In genomic region chr17:81976332-81977210, GRCh38 we compare ENCODE assay signal across 1 cellular context.
TF ChIP-seq lines count a peak whose summit lies in the region.

No MANE protein-coding gene starts in this region.

TF ChIP-seq in HepG2, 621 proteins besides CTCF, POLR2A, EP300 and RAD21 (continued from another document and continues in another):
- TF ChIP-seq, protein P1, sequence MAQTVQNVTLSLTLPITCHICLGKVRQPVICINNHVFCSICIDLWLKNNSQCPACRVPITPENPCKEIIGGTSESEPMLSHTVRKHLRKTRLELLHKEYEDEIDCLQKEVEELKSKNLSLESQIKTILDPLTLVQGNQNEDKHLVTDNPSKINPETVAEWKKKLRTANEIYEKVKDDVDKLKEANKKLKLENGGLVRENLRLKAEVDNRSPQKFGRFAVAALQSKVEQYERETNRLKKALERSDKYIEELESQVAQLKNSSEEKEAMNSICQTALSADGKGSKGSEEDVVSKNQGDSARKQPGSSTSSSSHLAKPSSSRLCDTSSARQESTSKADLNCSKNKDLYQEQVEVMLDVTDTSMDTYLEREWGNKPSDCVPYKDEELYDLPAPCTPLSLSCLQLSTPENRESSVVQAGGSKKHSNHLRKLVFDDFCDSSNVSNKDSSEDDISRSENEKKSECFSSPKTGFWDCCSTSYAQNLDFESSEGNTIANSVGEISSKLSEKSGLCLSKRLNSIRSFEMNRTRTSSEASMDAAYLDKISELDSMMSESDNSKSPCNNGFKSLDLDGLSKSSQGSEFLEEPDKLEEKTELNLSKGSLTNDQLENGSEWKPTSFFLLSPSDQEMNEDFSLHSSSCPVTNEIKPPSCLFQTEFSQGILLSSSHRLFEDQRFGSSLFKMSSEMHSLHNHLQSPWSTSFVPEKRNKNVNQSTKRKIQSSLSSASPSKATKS (CRISPR knock-in tag; IDR thresholded peaks at IDR 0.05), result no peak
- no peak for TF ChIP-seq TRIM24 (CRISPR knock-in tag; IDR thresholded peaks at IDR 0.05)
- no peak for TF ChIP-seq CBX1 (IDR thresholded peaks at IDR 0.05; ENCODE audit: low read depth)
- TF ChIP-seq YY1 (IDR thresholded peaks at IDR 0.05; ENCODE audit: insufficient read depth, insufficient replicate concordance, low read depth, low read length), result no peak
- TF ChIP-seq ZNF460 (CRISPR knock-in tag; IDR thresholded peaks at IDR 0.05; ENCODE audit: borderline replicate concordance), result no peak
- 0 out of 2 replicates have a peak, but pooled peaks have one; percentile 7 for TF ChIP-seq RARA (CRISPR knock-in tag; IDR thresholded peaks at IDR 0.05)
- TF ChIP-seq ZSCAN20 (CRISPR knock-in tag; IDR thresholded peaks at IDR 0.05; ENCODE audit: borderline replicate concordance), result no peak
- TF ChIP-seq ZNF746 (CRISPR knock-in tag; IDR thresholded peaks at IDR 0.05), result 0 out of 2 replicates have a peak, but pooled peaks have one; percentile 28
- TF ChIP-seq FLYWCH1 (CRISPR knock-in tag; IDR thresholded peaks at IDR 0.05), result 0 out of 2 replicates have a peak, but pooled peaks have one; percentile 68
- TF ChIP-seq, protein P2, sequence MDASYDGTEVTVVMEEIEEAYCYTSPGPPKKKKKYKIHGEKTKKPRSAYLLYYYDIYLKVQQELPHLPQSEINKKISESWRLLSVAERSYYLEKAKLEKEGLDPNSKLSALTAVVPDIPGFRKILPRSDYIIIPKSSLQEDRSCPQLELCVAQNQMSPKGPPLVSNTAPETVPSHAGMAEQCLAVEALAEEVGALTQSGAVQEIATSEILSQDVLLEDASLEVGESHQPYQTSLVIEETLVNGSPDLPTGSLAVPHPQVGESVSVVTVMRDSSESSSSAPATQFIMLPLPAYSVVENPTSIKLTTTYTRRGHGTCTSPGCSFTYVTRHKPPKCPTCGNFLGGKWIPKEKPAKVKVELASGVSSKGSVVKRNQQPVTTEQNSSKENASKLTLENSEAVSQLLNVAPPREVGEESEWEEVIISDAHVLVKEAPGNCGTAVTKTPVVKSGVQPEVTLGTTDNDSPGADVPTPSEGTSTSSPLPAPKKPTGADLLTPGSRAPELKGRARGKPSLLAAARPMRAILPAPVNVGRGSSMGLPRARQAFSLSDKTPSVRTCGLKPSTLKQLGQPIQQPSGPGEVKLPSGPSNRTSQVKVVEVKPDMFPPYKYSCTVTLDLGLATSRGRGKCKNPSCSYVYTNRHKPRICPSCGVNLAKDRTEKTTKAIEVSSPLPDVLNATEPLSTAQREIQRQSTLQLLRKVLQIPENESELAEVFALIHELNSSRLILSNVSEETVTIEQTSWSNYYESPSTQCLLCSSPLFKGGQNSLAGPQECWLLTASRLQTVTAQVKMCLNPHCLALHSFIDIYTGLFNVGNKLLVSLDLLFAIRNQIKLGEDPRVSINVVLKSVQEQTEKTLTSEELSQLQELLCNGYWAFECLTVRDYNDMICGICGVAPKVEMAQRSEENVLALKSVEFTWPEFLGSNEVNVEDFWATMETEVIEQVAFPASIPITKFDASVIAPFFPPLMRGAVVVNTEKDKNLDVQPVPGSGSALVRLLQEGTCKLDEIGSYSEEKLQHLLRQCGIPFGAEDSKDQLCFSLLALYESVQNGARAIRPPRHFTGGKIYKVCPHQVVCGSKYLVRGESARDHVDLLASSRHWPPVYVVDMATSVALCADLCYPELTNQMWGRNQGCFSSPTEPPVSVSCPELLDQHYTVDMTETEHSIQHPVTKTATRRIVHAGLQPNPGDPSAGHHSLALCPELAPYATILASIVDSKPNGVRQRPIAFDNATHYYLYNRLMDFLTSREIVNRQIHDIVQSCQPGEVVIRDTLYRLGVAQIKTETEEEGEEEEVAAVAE (CRISPR knock-in tag; IDR thresholded peaks at IDR 0.05; ENCODE audit: borderline replicate concordance), result no peak
- no peak; the same call in 1 of the 2 replicates for TF ChIP-seq ARNTL (CRISPR knock-in tag; IDR thresholded peaks at IDR 0.05)
- TF ChIP-seq ZNF841 (CRISPR knock-in tag; IDR thresholded peaks at IDR 0.05; ENCODE audit: borderline replicate concordance), result no peak
- no peak for TF ChIP-seq PPARG (CRISPR knock-in tag; conservative IDR thresholded peaks at IDR 0.05)
- no peak for TF ChIP-seq ZNF484 (CRISPR knock-in tag; IDR thresholded peaks at IDR 0.05; ENCODE audit: borderline replicate concordance, low read depth)
- no peak for TF ChIP-seq CENPT (CRISPR knock-in tag; IDR thresholded peaks at IDR 0.05; ENCODE audit: low read depth)
- TF ChIP-seq NCOR1 (IDR thresholded peaks at IDR 0.05; ENCODE audit: borderline replicate concordance, low read length), result no peak
- TF ChIP-seq, protein P3, sequence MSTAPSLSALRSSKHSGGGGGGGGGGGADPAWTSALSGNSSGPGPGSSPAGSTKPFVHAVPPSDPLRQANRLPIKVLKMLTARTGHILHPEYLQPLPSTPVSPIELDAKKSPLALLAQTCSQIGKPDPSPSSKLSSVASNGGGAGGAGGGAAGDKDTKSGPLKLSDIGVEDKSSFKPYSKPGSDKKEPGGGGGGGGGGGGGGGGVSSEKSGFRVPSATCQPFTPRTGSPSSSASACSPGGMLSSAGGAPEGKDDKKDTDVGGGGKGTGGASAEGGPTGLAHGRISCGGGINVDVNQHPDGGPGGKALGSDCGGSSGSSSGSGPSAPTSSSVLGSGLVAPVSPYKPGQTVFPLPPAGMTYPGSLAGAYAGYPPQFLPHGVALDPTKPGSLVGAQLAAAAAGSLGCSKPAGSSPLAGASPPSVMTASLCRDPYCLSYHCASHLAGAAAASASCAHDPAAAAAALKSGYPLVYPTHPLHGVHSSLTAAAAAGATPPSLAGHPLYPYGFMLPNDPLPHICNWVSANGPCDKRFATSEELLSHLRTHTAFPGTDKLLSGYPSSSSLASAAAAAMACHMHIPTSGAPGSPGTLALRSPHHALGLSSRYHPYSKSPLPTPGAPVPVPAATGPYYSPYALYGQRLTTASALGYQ (CRISPR knock-in tag; IDR thresholded peaks at IDR 0.05), result no peak
- TF ChIP-seq ZNF292 (CRISPR knock-in tag; IDR thresholded peaks at IDR 0.05; ENCODE audit: borderline replicate concordance, low read depth), result no peak
- TF ChIP-seq DR1 (CRISPR knock-in tag; IDR thresholded peaks at IDR 0.05), result no peak
- TF ChIP-seq TBP (CRISPR knock-in tag; IDR thresholded peaks at IDR 0.05), result no peak
- TF ChIP-seq ETV6 (CRISPR knock-in tag; conservative IDR thresholded peaks at IDR 0.05), result no peak
- TF ChIP-seq, protein P4, sequence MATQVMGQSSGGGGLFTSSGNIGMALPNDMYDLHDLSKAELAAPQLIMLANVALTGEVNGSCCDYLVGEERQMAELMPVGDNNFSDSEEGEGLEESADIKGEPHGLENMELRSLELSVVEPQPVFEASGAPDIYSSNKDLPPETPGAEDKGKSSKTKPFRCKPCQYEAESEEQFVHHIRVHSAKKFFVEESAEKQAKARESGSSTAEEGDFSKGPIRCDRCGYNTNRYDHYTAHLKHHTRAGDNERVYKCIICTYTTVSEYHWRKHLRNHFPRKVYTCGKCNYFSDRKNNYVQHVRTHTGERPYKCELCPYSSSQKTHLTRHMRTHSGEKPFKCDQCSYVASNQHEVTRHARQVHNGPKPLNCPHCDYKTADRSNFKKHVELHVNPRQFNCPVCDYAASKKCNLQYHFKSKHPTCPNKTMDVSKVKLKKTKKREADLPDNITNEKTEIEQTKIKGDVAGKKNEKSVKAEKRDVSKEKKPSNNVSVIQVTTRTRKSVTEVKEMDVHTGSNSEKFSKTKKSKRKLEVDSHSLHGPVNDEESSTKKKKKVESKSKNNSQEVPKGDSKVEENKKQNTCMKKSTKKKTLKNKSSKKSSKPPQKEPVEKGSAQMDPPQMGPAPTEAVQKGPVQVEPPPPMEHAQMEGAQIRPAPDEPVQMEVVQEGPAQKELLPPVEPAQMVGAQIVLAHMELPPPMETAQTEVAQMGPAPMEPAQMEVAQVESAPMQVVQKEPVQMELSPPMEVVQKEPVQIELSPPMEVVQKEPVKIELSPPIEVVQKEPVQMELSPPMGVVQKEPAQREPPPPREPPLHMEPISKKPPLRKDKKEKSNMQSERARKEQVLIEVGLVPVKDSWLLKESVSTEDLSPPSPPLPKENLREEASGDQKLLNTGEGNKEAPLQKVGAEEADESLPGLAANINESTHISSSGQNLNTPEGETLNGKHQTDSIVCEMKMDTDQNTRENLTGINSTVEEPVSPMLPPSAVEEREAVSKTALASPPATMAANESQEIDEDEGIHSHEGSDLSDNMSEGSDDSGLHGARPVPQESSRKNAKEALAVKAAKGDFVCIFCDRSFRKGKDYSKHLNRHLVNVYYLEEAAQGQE (IDR thresholded peaks at IDR 0.05; ENCODE audit: borderline replicate concordance in 1 of 2, low read depth in 1 of 2, low read length in 2 of 2), result no peak; a peak in 1 of 4 replicates
- TF ChIP-seq SOX6 (IDR thresholded peaks at IDR 0.05), result no peak
- TF ChIP-seq SOX6 (CRISPR knock-in tag; IDR thresholded peaks at IDR 0.05), result no peak
- no peak for TF ChIP-seq SRF (IDR thresholded peaks at IDR 0.05; ENCODE audit: low read depth, low read length)
- no peak for TF ChIP-seq NFE2L2 (IDR thresholded peaks at IDR 0.05; ENCODE audit: low read length)
- no peak; the same call in 1 of the 2 replicates for TF ChIP-seq ZNF691 (CRISPR knock-in tag; IDR thresholded peaks at IDR 0.05; ENCODE audit: borderline replicate concordance, low read depth)
- TF ChIP-seq ZSCAN9 (CRISPR knock-in tag; IDR thresholded peaks at IDR 0.05; ENCODE audit: borderline replicate concordance), result no peak
- 0 out of 2 replicates have a peak, but pooled peaks have one; percentile 78 for TF ChIP-seq ZNF775 (CRISPR knock-in tag; IDR thresholded peaks at IDR 0.05; ENCODE audit: borderline replicate concordance)
- TF ChIP-seq HDAC1 (CRISPR knock-in tag; IDR thresholded peaks at IDR 0.05), result peak; percentile 3; the same call in 1 of the 2 replicates
- TF ChIP-seq ZNF749 (CRISPR knock-in tag; IDR thresholded peaks at IDR 0.05; ENCODE audit: borderline replicate concordance), result peak; percentile 20; the same call in 1 of the 2 replicates
- no peak; the same call in 1 of the 2 replicates for TF ChIP-seq ARNT2 (CRISPR knock-in tag; IDR thresholded peaks at IDR 0.05; ENCODE audit: low read depth)
- TF ChIP-seq THRA (CRISPR knock-in tag; IDR thresholded peaks at IDR 0.05; ENCODE audit: borderline replicate concordance), result no peak
- no peak for TF ChIP-seq STAG1 (CRISPR knock-in tag; IDR thresholded peaks at IDR 0.05)
- TF ChIP-seq, protein P5, sequence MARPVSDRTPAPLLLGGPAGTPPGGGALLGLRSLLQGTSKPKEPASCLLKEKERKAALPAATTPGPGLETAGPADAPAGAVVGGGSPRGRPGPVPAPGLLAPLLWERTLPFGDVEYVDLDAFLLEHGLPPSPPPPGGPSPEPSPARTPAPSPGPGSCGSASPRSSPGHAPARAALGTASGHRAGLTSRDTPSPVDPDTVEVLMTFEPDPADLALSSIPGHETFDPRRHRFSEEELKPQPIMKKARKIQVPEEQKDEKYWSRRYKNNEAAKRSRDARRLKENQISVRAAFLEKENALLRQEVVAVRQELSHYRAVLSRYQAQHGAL (CRISPR knock-in tag; IDR thresholded peaks at IDR 0.05; ENCODE audit: not compliant biosample characterization), result no peak
- no peak for TF ChIP-seq ZFP41 (CRISPR knock-in tag; IDR thresholded peaks at IDR 0.05; ENCODE audit: borderline replicate concordance)
- no peak for TF ChIP-seq ZNF468 (CRISPR knock-in tag; IDR thresholded peaks at IDR 0.05)
- TF ChIP-seq TAF1 (CRISPR knock-in tag; IDR thresholded peaks at IDR 0.05), result no peak
- TF ChIP-seq CCAR2 (optimal IDR thresholded peaks at IDR 0.05; ENCODE audit: low read depth, low read length), result no peak
- TF ChIP-seq EHMT2 (IDR thresholded peaks at IDR 0.05; ENCODE audit: borderline replicate concordance, low read depth, low read length), result no peak
- TF ChIP-seq CREM (IDR thresholded peaks at IDR 0.05), result no peak
- TF ChIP-seq CREM (CRISPR knock-in tag; IDR thresholded peaks at IDR 0.05), result no peak
- TF ChIP-seq, protein P6, sequence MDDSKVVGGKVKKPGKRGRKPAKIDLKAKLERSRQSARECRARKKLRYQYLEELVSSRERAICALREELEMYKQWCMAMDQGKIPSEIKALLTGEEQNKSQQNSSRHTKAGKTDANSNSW (CRISPR knock-in tag; IDR thresholded peaks at IDR 0.05; ENCODE audit: borderline replicate concordance), result peak; percentile 57; the same call in 1 of the 2 replicates
- TF ChIP-seq JUND (CRISPR knock-in tag; IDR thresholded peaks at IDR 0.05), result no peak
- no peak for TF ChIP-seq POGZ (CRISPR knock-in tag; IDR thresholded peaks at IDR 0.05)
- no peak for TF ChIP-seq ISL2 (CRISPR knock-in tag; IDR thresholded peaks at IDR 0.05)
- TF ChIP-seq ZNF547 (CRISPR knock-in tag; IDR thresholded peaks at IDR 0.05), result no peak; the same call in none of the 2 replicates
- TF ChIP-seq GABPA (IDR thresholded peaks at IDR 0.05; ENCODE audit: low read depth, low read length), result no peak
- TF ChIP-seq GABPA (CRISPR knock-in tag; IDR thresholded peaks at IDR 0.05; ENCODE audit: low read depth), result no peak
- TF ChIP-seq GABPB1 (CRISPR knock-in tag; IDR thresholded peaks at IDR 0.05), result peak; percentile 49
- TF ChIP-seq BORCS8-MEF2B (CRISPR knock-in tag; IDR thresholded peaks at IDR 0.05), result 0 out of 2 replicates have a peak, but pooled peaks have one; percentile 27
- no peak; the same call in 1 of the 2 replicates for TF ChIP-seq ZFP36L1 (CRISPR knock-in tag; IDR thresholded peaks at IDR 0.05)
